17 cellular contexts compared by ENCODE assay signal in the genomic region with DNA sequence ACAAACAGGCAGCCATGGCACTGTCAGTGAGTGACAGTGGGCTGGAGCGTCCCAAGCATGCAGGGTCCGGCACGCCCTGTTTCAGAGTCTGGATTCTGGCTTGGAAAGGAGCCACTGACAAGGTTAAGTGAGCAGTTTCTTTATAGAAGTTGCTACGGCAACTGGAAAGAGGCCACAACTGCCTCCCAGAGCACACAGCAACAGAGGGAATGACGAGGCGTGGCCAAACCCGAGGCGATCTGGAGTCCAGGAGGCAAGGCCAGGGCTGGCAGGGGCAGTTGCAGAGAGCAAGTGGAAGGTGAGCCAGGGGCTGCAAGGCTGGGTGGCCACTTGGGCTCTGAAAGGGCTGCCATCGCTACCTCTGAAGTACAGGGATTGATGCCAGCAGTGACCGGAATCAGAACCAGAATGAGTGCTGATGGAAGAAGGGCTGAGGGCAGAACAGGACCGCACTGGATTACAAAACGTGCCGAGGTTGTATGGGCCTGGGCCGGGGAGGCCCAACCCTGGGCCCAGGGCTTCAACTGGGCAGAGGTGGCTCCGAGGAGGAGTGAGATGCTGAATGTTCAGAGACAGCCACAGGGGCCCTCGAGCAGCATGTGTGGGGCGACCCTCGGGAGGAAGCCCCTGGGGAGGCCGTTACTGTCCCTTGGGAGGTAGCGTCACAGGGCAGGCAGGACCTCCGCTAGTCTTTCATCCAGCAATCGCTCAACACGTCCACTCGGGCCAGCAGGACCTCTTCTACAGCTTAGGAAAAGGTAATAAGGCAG. TPM values are rescaled to one million over a fixed set of nuclear protein-coding genes. Genes with fewer than 3 reads are reported as not detected.
DNase-seq lines count a peak whose midpoint lies in the region; ATAC-seq and TF ChIP-seq lines count a peak whose summit lies in the region.
"Had no signal": no experiment of that assay in that cellular context is flagged by ENCODE, and none has a peak within 500 bp of the region (broad histone marks: within the 10 kb centered on the region; RNA-seq: fewer than 3 reads in every experiment).

No MANE protein-coding gene starts in this region.

- H3K27ac ChIP-seq in mesenchymal stem cell (ENCODE audit: low read length, poor library complexity, severe bottlenecking), result no peak overlapping the region
- H3K27ac ChIP-seq: ovary, spleen had no signal

- no peak overlapping the region for H3K4me2 ChIP-seq in mesenchymal stem cell (ENCODE audit: low read length, poor library complexity, severe bottlenecking)

- peaks cover 22% of the 10 kb centered on the region for H3K36me3 Mint-ChIP-seq in chondrocyte (ENCODE audit: low read depth)
- peaks cover 37 to 52% of the 10 kb centered on the region in 2 donors for H3K36me3 Mint-ChIP-seq in stimulated activated naive B cell treated with anti-CD40 and anti-IgM and Interleukin-4, amounts not matched to agents 10 μg/mL and 1 μg/mL and 100 μg/mL, for 72 hours
- H3K36me3 Mint-ChIP-seq in Calu3 (ENCODE audit: insufficient read depth, unreplicated experiment), result peaks cover 30% of the 10 kb centered on the region

- H3K23ac ChIP-seq in mesenchymal stem cell (ENCODE audit: low read length in 2 of 2), result no peak overlapping the region

- no peak overlapping the region for H3K14ac ChIP-seq in mesenchymal stem cell (ENCODE audit: low read length in 2 of 2)

- H3K27me3 Mint-ChIP-seq in chondrocyte (ENCODE audit: low read depth) (no peaks in the 10 kb centered on the region), Calu3 (ENCODE audit: unreplicated experiment) (no peaks in the 10 kb centered on the region)
- no peaks in the 10 kb centered on the region for H3K27me3 Mint-ChIP-seq in stimulated activated naive B cell treated with anti-CD40 and anti-IgM and Interleukin-4, amounts not matched to agents 10 μg/mL and 1 μg/mL and 100 μg/mL, for 72 hours
- H3K27me3 Mint-ChIP-seq: activated naive CD8-positive, alpha-beta T cell had no signal

- H2BK15ac ChIP-seq in mesenchymal stem cell (ENCODE audit: low read depth, poor library complexity, severe bottlenecking), result no peak overlapping the region

- H4K8ac ChIP-seq in mesenchymal stem cell (ENCODE audit: low read length), result no peak overlapping the region

- no peak overlapping the region for H4K91ac ChIP-seq in mesenchymal stem cell (ENCODE audit: low read length)

- no peaks in the 10 kb centered on the region for H3K27me3 ChIP-seq in mesenchymal stem cell (ENCODE audit: control insufficient read depth in 1 of 2, insufficient read depth in 1 of 2, low read length in 2 of 2)
- H3K27me3 ChIP-seq: ovary, spleen had no signal

- intact Hi-C loops in Calu3 (cut with micrococcal nuclease; ENCODE audit: unreplicated experiment), result no loop called here

- no peak overlapping the region for H2BK120ac ChIP-seq in mesenchymal stem cell (ENCODE audit: low read depth, low read length)

- H3K4me1 ChIP-seq in mesenchymal stem cell (ENCODE audit: control insufficient read depth, insufficient read depth, low read depth, low read length), result peaks cover 8% of the 10 kb centered on the region

- DNase-seq in NCI-H748 (lab: John Stamatoyannopoulos, UW; ENCODE audit: unreplicated experiment), result peak; percentile 18
- DNase-seq in NCI-H748 treated with DMSO at 0.1 percent for 48 hours (lab: John Stamatoyannopoulos, UW), result no peak
- DNase-seq in chondrocyte (ENCODE audit: low spot score), result no peak
- peak; percentile 23 for DNase-seq in kidney tubule cell (ENCODE audit: low spot score)
- DNase-seq in stimulated activated naive B cell treated with anti-CD40 and anti-IgM and Interleukin-4, amounts not matched to agents 10 μg/mL and 1 μg/mL and 100 μg/mL, for 72 hours, result no peak
- no peak for DNase-seq in mesenchymal stem cell
- no peak for DNase-seq in Calu3
- DNase-seq: activated CD4-positive, alpha-beta T cell treated with anti-CD3 and anti-CD28 coated beads, Interleukin-2, amount 50 U/mL, for 1 hour; activated T-cell treated with anti-CD3 and anti-CD28 coated beads for 4 hours; caudate nucleus; NCI-H1436; NCI-H446 treated with DMSO at 0.1 percent for 48 hours; ovary; spleen; stimulated activated naive CD4-positive, alpha-beta T cell treated with Interleukin-2 at 50 U/mL for 16 hours had no signal

- 91% methylated on average over 24 of the region's 24 CpGs for WGBS in mesenchymal stem cell

- no peaks in the 10 kb centered on the region for H3K9me3 ChIP-seq in mesenchymal stem cell (ENCODE audit: control insufficient read depth, low read length)
- H3K9me3 ChIP-seq: ovary, spleen had no signal

- H2BK5ac ChIP-seq in mesenchymal stem cell (ENCODE audit: low read depth, low read length, poor library complexity, severe bottlenecking), result no peak overlapping the region

- H3K18ac ChIP-seq in mesenchymal stem cell (ENCODE audit: low read depth in 1 of 2, low read length in 2 of 2), result no peak overlapping the region

- H2AK5ac ChIP-seq in mesenchymal stem cell (ENCODE audit: low read length, severe bottlenecking), result no peak overlapping the region

- H3K36me3 ChIP-seq in mesenchymal stem cell (ENCODE audit: control insufficient read depth in 1 of 2, insufficient read depth in 2 of 2, low read depth in 1 of 2, low read length in 2 of 2), result peaks cover 53 to 54% of the 10 kb centered on the region in 2 experiments
- H3K36me3 ChIP-seq: ovary had no signal

- CTCF ChIA-PET in Calu3 (lab: Charles Lee), result no interaction called here

- TF ChIP-seq CTCF in chondrocyte (IDR thresholded peaks at IDR 0.05) (no peak), Calu3 (IDR thresholded peaks at IDR 0.05; ENCODE audit: unreplicated experiment) (no peak)

- no peak overlapping the region for H2AFZ ChIP-seq in mesenchymal stem cell (ENCODE audit: low read depth, low read length)

- H3K4me3 Mint-ChIP-seq in chondrocyte (ENCODE audit: unreplicated experiment) (no peak overlapping the region), Calu3 (ENCODE audit: low read depth, unreplicated experiment) (no peak overlapping the region)
- H3K4me3 Mint-ChIP-seq in stimulated activated naive B cell treated with anti-CD40 and anti-IgM and Interleukin-4, amounts not matched to agents 10 μg/mL and 1 μg/mL and 100 μg/mL, for 72 hours, result no peak overlapping the region
- H3K4me3 Mint-ChIP-seq: activated naive CD8-positive, alpha-beta T cell had no signal

- H3K9me3 Mint-ChIP-seq in chondrocyte (ENCODE audit: low read depth), result no peaks in the 10 kb centered on the region
- H3K9me3 Mint-ChIP-seq in stimulated activated naive B cell treated with anti-CD40 and anti-IgM and Interleukin-4, amounts not matched to agents 10 μg/mL and 1 μg/mL and 100 μg/mL, for 72 hours, result no peaks in the 10 kb centered on the region
- H3K9me3 Mint-ChIP-seq in Calu3 (ENCODE audit: low read depth, unreplicated experiment), result no peaks in the 10 kb centered on the region

- peaks cover 28% of the 10 kb centered on the region for H3K79me1 ChIP-seq in mesenchymal stem cell (replicated peaks; ENCODE audit: low read length, poor library complexity, severe bottlenecking)

- BruUV-seq in Calu3 (replicated peaks; lab: Mats Ljungman, UMichigan), result no TSS peak

- no peak overlapping the region for H2BK12ac ChIP-seq in mesenchymal stem cell (ENCODE audit: low read length in 2 of 2)

- H3K9ac ChIP-seq in mesenchymal stem cell (ENCODE audit: low read length), result no peak overlapping the region

- ATAC-seq in stimulated activated naive B cell treated with anti-CD40 and anti-IgM and Interleukin-4, amounts not matched to agents 10 μg/mL and 1 μg/mL and 100 μg/mL, for 72 hours (replicated peaks), result no peak
- ATAC-seq in GM19035 (IDR thresholded peaks at IDR 0.05; ENCODE audit: unreplicated experiment), result no peak

- H3K4ac ChIP-seq in mesenchymal stem cell (ENCODE audit: low read depth in 1 of 2, low read length in 2 of 2), result no peak overlapping the region

- peak overlapping the region; percentile 61 for H3K27ac Mint-ChIP-seq in chondrocyte (ENCODE audit: unreplicated experiment)
- peak overlapping the region; percentile 62 for H3K27ac Mint-ChIP-seq in stimulated activated naive B cell treated with anti-CD40 and anti-IgM and Interleukin-4, amounts not matched to agents 10 μg/mL and 1 μg/mL and 100 μg/mL, for 72 hours
- H3K27ac Mint-ChIP-seq in Calu3 (ENCODE audit: unreplicated experiment), result no peak overlapping the region
- H3K27ac Mint-ChIP-seq: activated naive CD8-positive, alpha-beta T cell had no signal

- peaks cover 10% of the 10 kb centered on the region for H3K4me1 Mint-ChIP-seq in chondrocyte (ENCODE audit: low read depth)
- peaks cover 3 to 9% of the 10 kb centered on the region in 2 donors for H3K4me1 Mint-ChIP-seq in stimulated activated naive B cell treated with anti-CD40 and anti-IgM and Interleukin-4, amounts not matched to agents 10 μg/mL and 1 μg/mL and 100 μg/mL, for 72 hours
- no peaks in the 10 kb centered on the region for H3K4me1 Mint-ChIP-seq in Calu3 (ENCODE audit: low read depth, unreplicated experiment)

- no peak overlapping the region for H3K4me3 ChIP-seq in mesenchymal stem cell (ENCODE audit: insufficient read depth in 1 of 2, low read depth in 1 of 2, low read length in 2 of 2)
- H3K4me3 ChIP-seq: ovary, spleen had no signal

RNA-seq across cellular contexts. Expression of gene MRPL41, which starts 4.6 kb away (rescaled TPM):
- total RNA-seq in chondrocyte (50.6 to 55.4 TPM (median 53.5 TPM) in 3 replicates), Calu3 (2022) (27.6 and 31.1 TPM in 2 replicates)
- polyA plus RNA-seq in mesenchymal stem cell (2013, experiment 1 of 2), result 57.4 TPM
- polyA plus RNA-seq in mesenchymal stem cell (2013, experiment 2 of 2), result 58.2 TPM

RNA-seq across cellular contexts. Expression of gene PNPLA7, which starts 6.1 kb away (rescaled TPM):
- total RNA-seq in chondrocyte, result 3.6 to 4.2 TPM (median 4.1 TPM) in 3 replicates
- 1.1 TPM for polyA plus RNA-seq in mesenchymal stem cell (2013, experiment 1 of 2)
- polyA plus RNA-seq in mesenchymal stem cell (2013, experiment 2 of 2), result 1.2 TPM
- total RNA-seq in Calu3 (2022), result 1.8 and 3.6 TPM in 2 replicates

RNA-seq across cellular contexts. Expression of gene DPH7, which starts 22.5 kb away (rescaled TPM):
- 25.8 to 33.9 TPM (median 27.9 TPM) in 3 replicates for total RNA-seq in chondrocyte
- 14.4 TPM for polyA plus RNA-seq in mesenchymal stem cell (2013, experiment 1 of 2)
- polyA plus RNA-seq in mesenchymal stem cell (2013, experiment 2 of 2), result 14.8 TPM
- total RNA-seq in Calu3 (2022), result 29.7 and 30.2 TPM in 2 replicates

RNA-seq across cellular contexts. Expression of gene ZMYND19, which starts 34.1 kb away (rescaled TPM):
- 32.5 to 34.8 TPM (median 33.0 TPM) in 3 replicates for total RNA-seq in chondrocyte
- polyA plus RNA-seq in mesenchymal stem cell (2013, experiment 1 of 2), result 13.6 TPM
- 13.2 TPM for polyA plus RNA-seq in mesenchymal stem cell (2013, experiment 2 of 2)
- total RNA-seq in Calu3 (2022), result 30.0 and 31.7 TPM in 2 replicates

RNA-seq across cellular contexts. Expression of gene ARRDC1, which starts 49.2 kb away (rescaled TPM):
- total RNA-seq in chondrocyte, result 24.5 to 27.3 TPM (median 27.2 TPM) in 3 replicates
- polyA plus RNA-seq in mesenchymal stem cell (2013, experiment 1 of 2), result 18.4 TPM
- 19.8 TPM for polyA plus RNA-seq in mesenchymal stem cell (2013, experiment 2 of 2)
- total RNA-seq in Calu3 (2022), result 86.4 and 93.7 TPM in 2 replicates

Comparison
In these comparisons a context has a peak if more than half of its experiments do, and no peak if none do; other contexts are left out.
1. DNase-seq: peak in NCI-H748 (single experiment) and kidney tubule cell (single experiment); none in NCI-H748 treated with DMSO at 0.1 percent for 48 hours (single experiment), chondrocyte (single experiment), stimulated activated naive B cell treated with anti-CD40 and anti-IgM and Interleukin-4, amounts not matched to agents 10 μg/mL and 1 μg/mL and 100 μg/mL, for 72 hours (single experiment), mesenchymal stem cell (single experiment) and Calu3 (single experiment).